ENCODE assay signal across 8 cellular contexts in the genomic region with DNA sequence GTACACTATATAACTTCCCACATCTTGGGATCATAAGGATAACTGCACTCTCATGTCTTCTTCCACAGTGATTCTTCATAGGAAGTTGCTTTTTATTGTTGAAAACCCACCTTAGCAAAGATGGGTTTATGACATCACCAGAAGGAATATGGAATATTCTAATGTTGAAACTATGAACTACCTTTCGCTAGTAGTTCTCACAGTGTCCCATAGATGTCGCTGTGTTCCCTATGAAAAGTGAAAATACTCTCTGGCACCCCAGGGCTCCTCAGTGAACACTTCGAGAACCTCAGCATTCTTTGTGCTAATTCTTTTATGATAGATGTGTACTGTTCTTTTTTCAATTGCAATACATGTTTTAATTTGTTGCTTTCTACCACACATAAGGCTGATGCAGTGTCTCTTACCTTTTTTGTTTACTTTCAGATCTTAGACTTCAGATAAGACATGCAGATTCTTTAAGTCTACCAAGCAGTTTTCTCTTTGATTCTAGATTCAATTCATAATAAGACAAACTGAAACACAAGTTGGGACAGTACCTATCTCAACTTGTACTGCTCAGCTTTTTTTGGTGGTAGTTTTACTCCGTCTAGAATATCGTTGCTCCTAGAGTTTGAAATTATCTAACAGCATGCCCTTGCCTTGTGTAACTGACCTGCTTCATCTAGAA.
DNase-seq lines count a peak whose midpoint lies in the region; TF ChIP-seq lines count a peak whose summit lies in the region.

No MANE protein-coding gene starts in this region.

- WGBS in lower leg skin, 2 donors: 86 to 88% methylated on average over 5 of the region's 5 CpGs
- 89 to 93% methylated on average over 5 of the region's 5 CpGs for WGBS in sigmoid colon, 2 donors

- H3K9ac ChIP-seq in BLaER1 treated with 17β-estradiol and CSF1 and Interleukin-3, amounts not matched to agents 10 nM and 100 nM: no peak overlapping the region

- peaks cover 20 to 34% (median 31%) of the 10 kb centered on the region in 11 experiments for H3K9me3 ChIP-seq in BLaER1 treated with 17β-estradiol and CSF1 and Interleukin-3, amounts not matched to agents 10 nM and 100 nM (replicated peaks in 1 of 11)
- H3K9me3 ChIP-seq in sigmoid colon: no peaks in the 10 kb centered on the region

- 0 out of 20 replicates have a peak overlapping the region, but pooled peaks of 1 of the 10 experiments have one; percentile 12 for H3K4me3 ChIP-seq in BLaER1 treated with 17β-estradiol and CSF1 and Interleukin-3, amounts not matched to agents 10 nM and 100 nM
- H3K4me3 ChIP-seq in lower leg skin (ENCODE audit: low read depth, poor library complexity, severe bottlenecking) (no peak overlapping the region), sigmoid colon (no peak overlapping the region)

- H3K27ac ChIP-seq in BLaER1 treated with 17β-estradiol and CSF1 and Interleukin-3, amounts not matched to agents 10 nM and 100 nM: peak overlapping the region in 9 of 11 experiments; percentile 75 to 83 (median 81); a peak in 14 of 22 replicates
- H3K27ac ChIP-seq in sigmoid colon: no peak overlapping the region

- H3K4me1 ChIP-seq in BLaER1 treated with 17β-estradiol and CSF1 and Interleukin-3, amounts not matched to agents 10 nM and 100 nM: peaks cover 0 to 37% (median 15%) of the 10 kb centered on the region in 10 experiments; a peak in 17 of 20 replicates
- H3K4me1 ChIP-seq in sigmoid colon: no peaks in the 10 kb centered on the region

- H3K36me3 ChIP-seq in BLaER1 treated with 17β-estradiol and CSF1 and Interleukin-3, amounts not matched to agents 10 nM and 100 nM: peaks cover 73 to 100% (median 92%) of the 10 kb centered on the region in 11 experiments
- peaks cover 0 to 29% (median 4%) of the 10 kb centered on the region in 4 donors for H3K36me3 ChIP-seq in sigmoid colon

- TF ChIP-seq POLR2A in lower leg skin (IDR thresholded peaks at IDR 0.05): no peak
- no peak for TF ChIP-seq POLR2A in sigmoid colon (IDR thresholded peaks at IDR 0.05)

- H3K4me2 ChIP-seq in BLaER1 treated with 17β-estradiol and CSF1 and Interleukin-3, amounts not matched to agents 10 nM and 100 nM: peak overlapping the region in 1 of 11 experiments; percentile 56; a peak in 1 of 22 replicates

- TF ChIP-seq CTCF in lower leg skin (IDR thresholded peaks at IDR 0.05) (no peak), sigmoid colon (IDR thresholded peaks at IDR 0.05) (peak in 2 of 4 experiments; percentile 20 to 56)

- no peak for TF ChIP-seq EP300 in sigmoid colon (IDR thresholded peaks at IDR 0.05)

- peak; percentile 20 for DNase-seq in HS-5 (ENCODE audit: low read depth)
- peak; percentile 32 to 49 for DNase-seq in activated CD4-positive, alpha-beta T cell treated with anti-CD3 and anti-CD28 coated beads, Interleukin-2, amount 50 U/mL, for 48 hours
- DNase-seq in fibroblast of the conjunctiva (ENCODE audit: low read depth): peak; percentile 6
- peak; percentile 28 for DNase-seq in stimulated activated CD4-positive, alpha-beta T cell treated with anti-CD3 and anti-CD28 coated beads, Interleukin-12 subunit alpha, Interleukin-12 subunit beta, amount 100 ng/mL, for 4 hours
- DNase-seq in lower leg skin (ENCODE audit: low spot score in 2 of 2): no peak
- DNase-seq in NCI-H1092 (lab: John Stamatoyannopoulos, UW): no peak
- no peak for DNase-seq in sigmoid colon

- intact Hi-C loops in lower leg skin (cut with DNase I; ENCODE audit: low total_unique reads): no loop called here
- intact Hi-C loops in sigmoid colon (cut with DNase I): loop anchor here (10.0 kb wide), 1 partner anchor 74 kb away; no protein-coding TSS in a partner anchor

- no peaks in the 10 kb centered on the region for H4K20me1 ChIP-seq in BLaER1 treated with 17β-estradiol and CSF1 and Interleukin-3, amounts not matched to agents 10 nM and 100 nM

- no peaks in the 10 kb centered on the region for H3K27me3 ChIP-seq in BLaER1 treated with 17β-estradiol and CSF1 and Interleukin-3, amounts not matched to agents 10 nM and 100 nM
- H3K27me3 ChIP-seq in sigmoid colon: no peaks in the 10 kb centered on the region

Comparison
In these comparisons a context has a peak if more than half of its experiments do, and no peak if none do; other contexts are left out.
1. H3K27ac ChIP-seq: peak in BLaER1 treated with 17β-estradiol and CSF1 and Interleukin-3, amounts not matched to agents 10 nM and 100 nM (9 of 11); none in sigmoid colon (0 of 4).
2. DNase-seq: peak in HS-5 (single experiment), activated CD4-positive, alpha-beta T cell treated with anti-CD3 and anti-CD28 coated beads, Interleukin-2, amount 50 U/mL, for 48 hours (2 of 2), fibroblast of the conjunctiva (single experiment) and stimulated activated CD4-positive, alpha-beta T cell treated with anti-CD3 and anti-CD28 coated beads, Interleukin-12 subunit alpha, Interleukin-12 subunit beta, amount 100 ng/mL, for 4 hours (single experiment); none in lower leg skin (0 of 2), NCI-H1092 (single experiment) and sigmoid colon (single experiment).